25 cellular contexts compared by ENCODE assay signal in the genomic region with DNA sequence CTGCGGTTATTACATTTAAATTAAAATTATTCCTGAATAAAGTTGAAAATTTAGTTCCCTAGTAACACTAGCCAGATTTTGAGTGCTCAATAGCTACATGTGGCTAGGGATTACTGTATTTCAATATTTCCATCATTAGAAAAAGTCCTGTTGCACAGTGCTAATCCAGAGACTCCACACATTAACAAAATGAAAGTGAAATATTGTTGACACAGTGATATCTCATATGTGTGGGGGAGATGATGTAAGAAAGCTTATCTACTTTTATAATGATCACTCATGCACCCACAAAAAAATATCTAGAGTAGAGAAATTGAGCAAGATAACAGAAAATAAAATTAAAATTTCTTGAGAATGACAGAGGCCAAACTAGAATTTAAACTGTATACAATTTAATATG.
"Had no signal": no experiment of that assay in that cellular context is flagged by ENCODE, and none has a peak within 500 bp of the region (broad histone marks: within the 10 kb centered on the region; RNA-seq: fewer than 3 reads in every experiment).

No MANE protein-coding gene starts in this region.

- H2AFZ ChIP-seq: hepatocyte had no signal

- H3K79me2 ChIP-seq: hepatocyte had no signal

- H3K4me2 ChIP-seq: hepatocyte had no signal

- H3K27me3 ChIP-seq: colonic mucosa, esophagus squamous epithelium, gastrocnemius medialis, heart left ventricle, hepatocyte, left lung had no signal

- H3K9me3 ChIP-seq: colonic mucosa, esophagus squamous epithelium, gastrocnemius medialis, heart left ventricle, left lung, lower lobe of right lung, mucosa of descending colon had no signal

- H3K36me3 ChIP-seq: colonic mucosa, esophagus squamous epithelium, gastrocnemius medialis, heart left ventricle, left lung, lower lobe of right lung had no signal

- FAIRE-seq: endometrium had no signal

- H3K4me3 ChIP-seq: colonic mucosa, esophagus squamous epithelium, gastrocnemius medialis, heart left ventricle, hepatocyte, left lung, lower lobe of right lung, mucosa of descending colon had no signal

- DNase-seq: colonic mucosa; cortex of kidney; effector CD8-positive, alpha-beta T cell; effector memory CD8-positive, alpha-beta T cell; endodermal cell; erythroblast; esophagus squamous epithelium; foreskin fibroblast; foreskin melanocyte; gastrocnemius medialis; heart left ventricle; hypothalamus; immature natural killer cell; islet precursor cell; left cardiac atrium; left lung; left ventricle myocardium superior; lower lobe of right lung; mucosa of descending colon; naive B cell; naive thymus-derived CD8-positive, alpha-beta T cell had no signal

- H3K4me1 ChIP-seq: colonic mucosa, esophagus squamous epithelium, gastrocnemius medialis, heart left ventricle, left lung, lower lobe of right lung had no signal

- H3K27ac ChIP-seq: colonic mucosa, epithelial cell of prostate, esophagus squamous epithelium, gastrocnemius medialis, heart left ventricle, hepatocyte, left lung, lower lobe of right lung had no signal

- ATAC-seq: effector memory CD8-positive, alpha-beta T cell; esophagus mucosa; gastrocnemius medialis; heart left ventricle; left cardiac atrium; left lung; left ventricle myocardium superior; lower lobe of right lung; mucosa of descending colon; naive thymus-derived CD8-positive, alpha-beta T cell had no signal
